ENCODE assay signal across 10 cellular contexts in genomic region chr3:193743702-193744047, GRCh38.
A peak's percentile ranks its signal among the peaks of the same experiment; 100 is the strongest.
DNase-seq lines count a peak whose midpoint lies in the region; ATAC-seq and TF ChIP-seq lines count a peak whose summit lies in the region.
"Had no signal": no experiment of that assay in that cellular context is flagged by ENCODE, and none has a peak within 500 bp of the region (broad histone marks: within the 10 kb centered on the region; RNA-seq: fewer than 3 reads in every experiment).

No MANE protein-coding gene starts in this region.

- 28% methylated on average over 8 of the region's 8 CpGs for WGBS in hepatocyte (ENCODE audit: low lambda C conversion rate, missing lambda C conversion rate)
- WGBS in thyroid gland, 2 donors, result 46 to 54% methylated on average over 8 of the region's 8 CpGs

- ATAC-seq in GM21423 (IDR thresholded peaks at IDR 0.05; ENCODE audit: unreplicated experiment) (peak; percentile 62), left ventricle myocardium superior (no peak)
- ATAC-seq in activated CD4-positive, CD25-positive, alpha-beta regulatory T cell treated with anti-CD3 and anti-CD28 coated beads, Interleukin-2, amount 50 U/mL, for 24 hours, result no peak
- ATAC-seq: activated T-cell treated with anti-CD3 and anti-CD28 coated beads, Interleukin-2, amount 50 U/mL, for 4 hours; foreskin keratinocyte had no signal

- H3K4me3 ChIP-seq in Caco-2 (ENCODE audit: low read depth, low read length), result peak overlapping the region; percentile 35
- no peak overlapping the region for H3K4me3 ChIP-seq in hepatocyte
- H3K4me3 ChIP-seq in thyroid gland (replicated peaks in 1 of 3), result no peak overlapping the region

- DNase-seq in Caco-2, result peak in 1 of 2 experiments; percentile 57
- peak; percentile 1 for DNase-seq in MV-4-11 (lab: John Stamatoyannopoulos, UW)
- DNase-seq in hepatocyte (ENCODE audit: low spot score), result no peak
- DNase-seq in thyroid gland, result no peak
- DNase-seq in effector CD4-positive, alpha-beta T cell, result no peak
- no peak for DNase-seq in left ventricle myocardium superior
- DNase-seq: activated T-cell treated with anti-CD3 and anti-CD28 coated beads, Interleukin-2, amount 50 U/mL, for 4 hours; foreskin keratinocyte had no signal

- no peaks in the 10 kb centered on the region for H4K20me1 ChIP-seq in hepatocyte (ENCODE audit: insufficient read depth, poor library complexity, severe bottlenecking)

- no peaks in the 10 kb centered on the region for H3K9me3 Mint-ChIP-seq in Caco-2 (ENCODE audit: unreplicated experiment)
- H3K9me3 Mint-ChIP-seq: activated T-cell treated with anti-CD3 and anti-CD28 coated beads, Interleukin-2, amount 50 U/mL, for 4 hours had no signal

- H3K27me3 ChIP-seq in Caco-2 (replicated peaks; ENCODE audit: control insufficient read depth, insufficient read depth, low read length) (no peaks in the 10 kb centered on the region), hepatocyte (no peaks in the 10 kb centered on the region), thyroid gland (no peaks in the 10 kb centered on the region)

- H3K4me1 ChIP-seq in Caco-2 (peaks cover 30% of the 10 kb centered on the region), hepatocyte (ENCODE audit: insufficient read depth) (peaks cover 27% of the 10 kb centered on the region), thyroid gland (no peaks in the 10 kb centered on the region)
- H3K4me1 ChIP-seq: foreskin keratinocyte had no signal

- TF ChIP-seq CTCF in Caco-2 (IDR thresholded peaks at IDR 0.05; ENCODE audit: insufficient read depth in 1 of 2, low read depth in 1 of 2, low read length in 1 of 2, severe bottlenecking in 1 of 2, unreplicated experiment in 1 of 2), result no peak
- no peak for TF ChIP-seq CTCF in hepatocyte (IDR thresholded peaks at IDR 0.05; ENCODE audit: poor library complexity)
- no peak for TF ChIP-seq CTCF in thyroid gland (IDR thresholded peaks at IDR 0.05)

- intact Hi-C loops in Caco-2 (cut with micrococcal nuclease; ENCODE audit: unreplicated experiment) (loop anchor here (1.0 to 2.0 kb wide), 5 partner anchors 11 to 387 kb away; no protein-coding TSS in a partner anchor), thyroid gland (cut with DNase I) (no loop called here), left ventricle myocardium superior (cut with micrococcal nuclease) (no loop called here)

- H3K4me3 Mint-ChIP-seq in Caco-2 (ENCODE audit: unreplicated experiment), result peak overlapping the region; percentile 77
- H3K4me3 Mint-ChIP-seq: activated T-cell treated with anti-CD3 and anti-CD28 coated beads, Interleukin-2, amount 50 U/mL, for 4 hours had no signal

- H3K79me2 ChIP-seq in hepatocyte, result no peaks in the 10 kb centered on the region

- H3K36me3 Mint-ChIP-seq in Caco-2 (ENCODE audit: insufficient read depth, unreplicated experiment), result peaks cover 8% of the 10 kb centered on the region

- H3K9me3 ChIP-seq in Caco-2, result no peaks in the 10 kb centered on the region
- H3K9me3 ChIP-seq in hepatocyte (ENCODE audit: low read depth), result no peaks in the 10 kb centered on the region
- no peaks in the 10 kb centered on the region for H3K9me3 ChIP-seq in thyroid gland

- H3K9me2 ChIP-seq in hepatocyte (replicated peaks; ENCODE audit: insufficient read depth), result no peaks in the 10 kb centered on the region

- peak overlapping the region; percentile 93 for H3K27ac ChIP-seq in hepatocyte
- H3K27ac ChIP-seq in thyroid gland, result no peak overlapping the region
- H3K27ac ChIP-seq: foreskin keratinocyte had no signal

- H2AFZ ChIP-seq in hepatocyte, result peak overlapping the region; percentile 14

- no peak for TF ChIP-seq POLR2A in thyroid gland (IDR thresholded peaks at IDR 0.05)

- H3K4me2 ChIP-seq in hepatocyte, result peak overlapping the region; percentile 70

- CTCF ChIA-PET in Caco-2 (lab: Charles Lee), result interaction anchor here (0.5 to 1.5 kb wide), 3 partner anchors 37 to 572 kb away, joined by 3 to 13 read pairs (median 4); no protein-coding TSS in a partner anchor

- peaks cover 24% of the 10 kb centered on the region for H3K4me1 Mint-ChIP-seq in Caco-2 (ENCODE audit: low read depth, unreplicated experiment)

- H3K27ac Mint-ChIP-seq in Caco-2 (ENCODE audit: unreplicated experiment), result peak overlapping the region; percentile 87

- POLR2A ChIA-PET in Caco-2 (lab: Charles Lee), result interaction anchor here (0.5 to 1.0 kb wide), 2 partner anchors 37 to 387 kb away, joined by 4 to 7 read pairs; no protein-coding TSS in a partner anchor

- H3K27me3 Mint-ChIP-seq in Caco-2 (ENCODE audit: insufficient read depth, unreplicated experiment), result no peaks in the 10 kb centered on the region

- TSS peak; percentile 95 for BruUV-seq in Caco-2 (replicated peaks; lab: Mats Ljungman, UMichigan)

- no peaks in the 10 kb centered on the region for H3K36me3 ChIP-seq in Caco-2 (ENCODE audit: control insufficient read depth, insufficient read depth, low read length)
- H3K36me3 ChIP-seq in hepatocyte (replicated peaks; ENCODE audit: insufficient read depth, low read depth), result no peaks in the 10 kb centered on the region
- H3K36me3 ChIP-seq in thyroid gland, result no peaks in the 10 kb centered on the region
